ENCODE assay signal across 22 cellular contexts in the genomic region with DNA sequence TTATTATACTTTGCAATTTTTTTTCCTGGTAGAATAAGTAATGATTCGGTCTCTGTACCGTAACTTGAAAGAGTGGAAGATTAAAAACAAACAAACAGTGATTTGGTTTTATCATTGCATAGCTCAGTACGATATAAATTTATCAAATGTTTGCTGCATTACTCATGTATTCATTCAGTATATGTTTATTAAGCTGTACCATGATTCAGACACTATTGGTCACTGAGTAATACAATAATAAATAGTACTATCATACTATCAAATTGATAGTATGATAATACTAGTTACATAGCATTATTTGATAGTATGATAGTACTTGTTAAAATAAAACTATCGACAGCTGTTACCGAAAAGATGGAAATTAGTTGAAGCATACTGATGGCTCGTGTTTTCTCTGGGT. TPM values are rescaled to one million over a fixed set of nuclear protein-coding genes. Genes with fewer than 3 reads are reported as not detected.
DNase-seq lines count a peak whose midpoint lies in the region; ATAC-seq, FAIRE-seq and TF ChIP-seq lines count a peak whose summit lies in the region.
"Had no signal": no experiment of that assay in that cellular context is flagged by ENCODE, and none has a peak within 500 bp of the region (broad histone marks: within the 10 kb centered on the region; RNA-seq: fewer than 3 reads in every experiment).

No MANE protein-coding gene starts in this region.

- H3K4me1 ChIP-seq in Loucy (ENCODE audit: insufficient read depth, low read length, poor library complexity, severe bottlenecking) (peaks cover 28% of the 10 kb centered on the region), astrocyte (ENCODE audit: insufficient read depth, low read length) (no peaks in the 10 kb centered on the region), left lung (no peaks in the 10 kb centered on the region)
- H3K4me1 ChIP-seq: body of pancreas, heart right ventricle, pancreas had no signal

- peak overlapping the region; percentile 15 for H3K4me2 ChIP-seq in Loucy (ENCODE audit: low read depth, low read length, poor library complexity, severe bottlenecking)
- H3K4me2 ChIP-seq in astrocyte (ENCODE audit: low read length), result peak overlapping the region; percentile 14

- H3K9me3 Mint-ChIP-seq in astrocyte (ENCODE audit: unreplicated experiment) (no peaks in the 10 kb centered on the region), nephron progenitor cell (peaks cover 19% of the 10 kb centered on the region)

- H3K9ac ChIP-seq in Loucy (ENCODE audit: low read depth, low read length, poor library complexity, severe bottlenecking) (no peak overlapping the region), astrocyte (ENCODE audit: low read length) (no peak overlapping the region)

- no peaks in the 10 kb centered on the region for H3K9me2 ChIP-seq in Loucy (replicated peaks; ENCODE audit: low read depth, low read length)

- no peaks in the 10 kb centered on the region for H3K9me3 ChIP-seq in Loucy (ENCODE audit: insufficient read depth, low read depth, low read length)
- no peaks in the 10 kb centered on the region for H3K9me3 ChIP-seq in astrocyte (ENCODE audit: insufficient read depth, low read depth, low read length)
- no peaks in the 10 kb centered on the region for H3K9me3 ChIP-seq in left lung
- H3K9me3 ChIP-seq: body of pancreas, pancreas, tibial artery had no signal

- no peak overlapping the region for H3K27ac Mint-ChIP-seq in astrocyte (ENCODE audit: unreplicated experiment)
- H3K27ac Mint-ChIP-seq in nephron progenitor cell, result peak overlapping the region; percentile 17
- H3K27ac Mint-ChIP-seq: activated naive CD8-positive, alpha-beta T cell treated with anti-CD3 and anti-CD28 coated beads for 36 hours; B cell; stimulated activated naive CD8-positive, alpha-beta T cell treated with anti-CD3 and anti-CD28 coated beads, Interleukin-15, amount 100 ng/mL, for 72 hours had no signal

- no peaks in the 10 kb centered on the region for H3F3A ChIP-seq in Loucy (ENCODE audit: low read depth)

- H3K27me3 ChIP-seq in Loucy (ENCODE audit: insufficient read depth, low read length, poor library complexity, severe bottlenecking) (no peaks in the 10 kb centered on the region), astrocyte (ENCODE audit: insufficient read depth, low read length) (no peaks in the 10 kb centered on the region), left lung (no peaks in the 10 kb centered on the region)
- H3K27me3 ChIP-seq: body of pancreas, heart right ventricle, pancreas, tibial artery had no signal

- H2AFZ ChIP-seq in Loucy (ENCODE audit: low read length) (no peak overlapping the region), astrocyte (ENCODE audit: low read depth, low read length) (no peak overlapping the region)

- H3K79me2 ChIP-seq in Loucy (ENCODE audit: insufficient read depth, low read length) (peaks cover 96% of the 10 kb centered on the region), astrocyte (ENCODE audit: insufficient read depth, low read length) (peaks cover 65% of the 10 kb centered on the region)

- H3K36me3 ChIP-seq in Loucy (ENCODE audit: insufficient read depth, low read length) (peaks cover 64% of the 10 kb centered on the region), astrocyte (ENCODE audit: insufficient read depth, low read length) (peaks cover 6% of the 10 kb centered on the region), left lung (no peaks in the 10 kb centered on the region)
- H3K36me3 ChIP-seq: pancreas, tibial artery had no signal

- peak; percentile 90 for FAIRE-seq in D721Med (lab: Jason Lieb, UNC)
- FAIRE-seq in astrocyte (lab: Jason Lieb, UNC), result no peak
- FAIRE-seq in frontal cortex (lab: Jason Lieb, UNC), result no peak
- FAIRE-seq: H1, K562, pancreas had no signal

- no peak for ATAC-seq in HG02610 (IDR thresholded peaks at IDR 0.05; ENCODE audit: unreplicated experiment)
- no peak for ATAC-seq in left lung
- ATAC-seq: body of pancreas; heart right ventricle; K562; naive thymus-derived CD4-positive, alpha-beta T cell; pancreas; right cardiac atrium; stimulated activated naive CD8-positive, alpha-beta T cell treated with anti-CD3 and anti-CD28 coated beads, Interleukin-15, amount 100 ng/mL, for 72 hours had no signal

- H3K4me3 Mint-ChIP-seq in astrocyte (ENCODE audit: unreplicated experiment) (no peak overlapping the region), nephron progenitor cell (no peak overlapping the region)
- H3K4me3 Mint-ChIP-seq: activated naive CD8-positive, alpha-beta T cell treated with anti-CD3 and anti-CD28 coated beads for 36 hours; B cell; naive thymus-derived CD4-positive, alpha-beta T cell; stimulated activated naive CD8-positive, alpha-beta T cell treated with anti-CD3 and anti-CD28 coated beads, Interleukin-15, amount 100 ng/mL, for 72 hours had no signal

- H4K20me1 ChIP-seq in Loucy (ENCODE audit: insufficient read depth, low read length, poor library complexity, severe bottlenecking), result peaks cover 45% of the 10 kb centered on the region
- no peaks in the 10 kb centered on the region for H4K20me1 ChIP-seq in astrocyte (ENCODE audit: insufficient read depth, low read length)

- intact Hi-C loops in left lung (cut with DNase I), result no loop called here

- no peaks in the 10 kb centered on the region for H3K4me1 Mint-ChIP-seq in astrocyte (ENCODE audit: low read depth, unreplicated experiment)
- no peaks in the 10 kb centered on the region for H3K4me1 Mint-ChIP-seq in nephron progenitor cell

- H3K27me3 Mint-ChIP-seq in astrocyte (ENCODE audit: low read depth, unreplicated experiment) (no peaks in the 10 kb centered on the region), nephron progenitor cell (ENCODE audit: low read depth, poor library complexity) (no peaks in the 10 kb centered on the region)
- H3K27me3 Mint-ChIP-seq: activated naive CD8-positive, alpha-beta T cell treated with anti-CD3 and anti-CD28 coated beads for 36 hours; B cell; naive thymus-derived CD4-positive, alpha-beta T cell; stimulated activated naive CD8-positive, alpha-beta T cell treated with anti-CD3 and anti-CD28 coated beads, Interleukin-15, amount 100 ng/mL, for 72 hours had no signal

- TF ChIP-seq CTCF in D721Med (IDR thresholded peaks at IDR 0.05; ENCODE audit: insufficient read depth, missing control alignments) (no peak), Loucy (conservative IDR thresholded peaks at IDR 0.05; ENCODE audit: low read length) (no peak), astrocyte (IDR thresholded peaks at IDR 0.05; ENCODE audit: insufficient read depth, low read depth, low read length) (no peak), nephron progenitor cell (IDR thresholded peaks at IDR 0.05) (no peak), left lung (IDR thresholded peaks at IDR 0.05) (no peak)

- H3K27ac ChIP-seq in astrocyte (ENCODE audit: low read depth, low read length) (peak overlapping the region; percentile 4), left lung (no peak overlapping the region)
- H3K27ac ChIP-seq: body of pancreas, heart right ventricle, pancreas, tibial artery had no signal

- DNase-seq in D721Med (ENCODE audit: insufficient read length, low spot score), result no peak
- DNase-seq in astrocyte (ENCODE audit: low read depth), result peak; percentile 55
- DNase-seq in nephron progenitor cell, result no peak
- no peak for DNase-seq in frontal cortex (ENCODE audit: low spot score in 2 of 2)
- no peak for DNase-seq in left lung
- no peak for DNase-seq in HK-2 (ENCODE audit: unreplicated experiment)
- DNase-seq: activated naive CD8-positive, alpha-beta T cell treated with anti-CD3 and anti-CD28 coated beads for 36 hours; body of pancreas; heart right ventricle; MV-4-11; naive thymus-derived CD4-positive, alpha-beta T cell; NCI-H1694 treated with DMSO at 0.1 percent for 48 hours; pancreas; right cardiac atrium; Right ventricle myocardium superior; stimulated activated naive CD8-positive, alpha-beta T cell treated with anti-CD3 and anti-CD28 coated beads, Interleukin-15, amount 100 ng/mL, for 72 hours; tibial artery had no signal

- H3K36me3 Mint-ChIP-seq in astrocyte (ENCODE audit: low read depth, unreplicated experiment) (no peaks in the 10 kb centered on the region), nephron progenitor cell (ENCODE audit: low read depth) (peaks cover 83% of the 10 kb centered on the region)

- H3K4me3 ChIP-seq in Loucy (ENCODE audit: low read length, poor library complexity, severe bottlenecking) (no peak overlapping the region), astrocyte (ENCODE audit: insufficient read depth, low read depth, low read length) (no peak overlapping the region), left lung (no peak overlapping the region)
- H3K4me3 ChIP-seq: body of pancreas, heart right ventricle, K562, pancreas, tibial artery had no signal

RNA-seq across cellular contexts. Expression of a gene that starts 12.1 kb away (rescaled TPM):
- total RNA-seq in astrocyte (12.3 and 22.9 TPM in 2 replicates), frontal cortex (17.9 TPM), left lung (10 to 100 TPM in 1 of 2 donors, 1 to 10 TPM in 1; 3.4 to 15.0 TPM)
